In the genomic region with DNA sequence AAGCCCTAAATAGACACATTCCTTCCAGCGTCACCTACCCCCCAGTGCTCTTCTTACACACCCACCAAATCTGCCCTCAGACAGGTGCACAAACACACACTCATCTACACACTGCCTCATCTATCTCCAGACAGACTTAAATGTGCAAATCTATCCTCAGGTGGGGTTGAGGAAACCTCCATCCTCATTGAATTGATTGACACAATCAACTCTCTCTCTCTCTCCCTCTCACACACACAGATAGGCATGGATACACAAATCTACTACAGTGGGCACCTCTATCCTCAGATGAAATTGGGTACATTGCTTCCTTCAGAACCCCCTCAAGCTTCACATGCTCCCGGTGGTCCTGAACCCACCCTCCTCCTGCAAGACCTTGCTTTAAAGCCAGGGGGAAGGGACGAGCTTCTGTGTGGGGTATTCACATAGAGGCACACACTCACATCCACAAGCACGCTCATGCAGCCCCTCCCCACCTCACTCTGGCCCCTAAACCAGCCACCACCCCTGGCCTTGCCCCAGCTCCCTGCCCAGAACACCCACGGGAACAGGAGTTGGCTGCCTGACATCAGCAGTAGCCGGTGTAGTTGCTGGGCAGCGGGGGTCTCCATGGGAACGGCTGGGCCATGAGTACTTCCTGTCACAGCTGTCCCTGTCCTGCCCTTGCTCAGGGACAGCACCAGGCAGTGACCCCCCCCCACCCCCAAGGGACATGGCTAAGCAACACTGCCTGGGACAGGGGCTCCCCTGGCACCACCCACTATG, we compare ENCODE assay signal across 13 cellular contexts. TPM values are rescaled to one million over a fixed set of nuclear protein-coding genes. Genes with fewer than 3 reads are reported as not detected.
DNase-seq lines count a peak whose midpoint lies in the region; ATAC-seq and TF ChIP-seq lines count a peak whose summit lies in the region.
"Had no signal": no experiment of that assay in that cellular context is flagged by ENCODE, and none has a peak within 500 bp of the region (broad histone marks: within the 10 kb centered on the region; RNA-seq: fewer than 3 reads in every experiment).

No MANE protein-coding gene starts in this region.

- DNase-seq in H9 (no peak), NCI-H69 (lab: John Stamatoyannopoulos, UW) (peak; percentile 59), esophagus squamous epithelium (lab: John Stamatoyannopoulos, UW) (no peak), posterior cingulate gyrus (peak in 7 of 10 donors; percentile 47 to 92 (median 72)), MM.1S (no peak), SKM-1 treated with dmso at 0.1 percent for 144 hours (lab: John Stamatoyannopoulos, UW; ENCODE audit: unreplicated experiment) (no peak)
- DNase-seq: activated CD8-positive, alpha-beta memory T cell treated with anti-CD3 and anti-CD28 coated beads for 24 hours; DND-41; NCI-H82; stimulated activated CD4-positive, alpha-beta T cell treated with anti-CD3 and anti-CD28 coated beads, Interleukin-4, amount 100 ng/mL, for 24 hours; T-helper 2 cell had no signal

- H3K27me3 ChIP-seq in H9 (ENCODE audit: insufficient read depth, low read length) (no peaks in the 10 kb centered on the region), esophagus squamous epithelium (no peaks in the 10 kb centered on the region), MM.1S (replicated peaks; ENCODE audit: insufficient read depth, low read length) (no peaks in the 10 kb centered on the region)

- H3K4me2 ChIP-seq in H9 (ENCODE audit: insufficient read depth, insufficient read length, low read length) (no peak overlapping the region), MM.1S (ENCODE audit: low read depth, low read length) (no peak overlapping the region)

- ATAC-seq in HG02884 (IDR thresholded peaks at IDR 0.05; ENCODE audit: unreplicated experiment), result no peak
- ATAC-seq: HepG2 had no signal

- H2BK12ac ChIP-seq in H9 (ENCODE audit: insufficient read length, low read depth, low read length), result no peak overlapping the region

- no CpG with 5 or more reads among the region's 8 CpGs for WGBS in H9 (ENCODE audit: extremely low coverage, insufficient read length, low lambda C conversion rate)
- 44 to 53% methylated on average over 4 to 5 of the region's 8 CpGs for WGBS in esophagus squamous epithelium, 2 donors

- no peak overlapping the region for H2AK5ac ChIP-seq in H9 (ENCODE audit: insufficient read length, low read length)

- H3K23ac ChIP-seq in H9 (ENCODE audit: insufficient read length, low read depth, low read length), result no peak overlapping the region

- no peak for TF ChIP-seq POLR2A in esophagus squamous epithelium (IDR thresholded peaks at IDR 0.05)

- H4K8ac ChIP-seq in H9 (replicated peaks; ENCODE audit: insufficient read length, low read depth, low read length), result no peak overlapping the region

- H3K9me2 ChIP-seq in MM.1S (replicated peaks; ENCODE audit: insufficient read depth, low read length), result no peaks in the 10 kb centered on the region

- H3K27ac ChIP-seq in H9 (ENCODE audit: insufficient read length, low read depth, low read length) (no peak overlapping the region), esophagus squamous epithelium (peak overlapping the region in 3 of 4 donors; percentile 22 to 34 (median 25)), MM.1S (ENCODE audit: low read length) (no peak overlapping the region)

- H2BK15ac ChIP-seq in H9 (ENCODE audit: low read depth, low read length), result no peak overlapping the region

- H3K9ac ChIP-seq in H9 (ENCODE audit: extremely low read depth, insufficient read length, low read length) (no peak overlapping the region), MM.1S (ENCODE audit: low read length) (no peak overlapping the region)

- no peak overlapping the region for H2BK120ac ChIP-seq in H9 (ENCODE audit: low read depth, low read length, poor library complexity, severe bottlenecking)

- H3F3A ChIP-seq in MM.1S (ENCODE audit: insufficient read depth, low read length), result no peaks in the 10 kb centered on the region

- peaks cover 2% of the 10 kb centered on the region for H3K23me2 ChIP-seq in H9 (ENCODE audit: insufficient read length, low read depth, low read length, poor library complexity, severe bottlenecking)

- no peaks in the 10 kb centered on the region; the same call in 1 of the 2 replicates for H3K27me3 Mint-ChIP-seq in H9 (ENCODE audit: low read depth)

- H3K79me2 ChIP-seq in H9 (ENCODE audit: insufficient read depth, low read length), result no peaks in the 10 kb centered on the region
- no peaks in the 10 kb centered on the region for H3K79me2 ChIP-seq in MM.1S (ENCODE audit: low read length)

- no peak overlapping the region for H3K18ac ChIP-seq in H9 (ENCODE audit: insufficient read length, low read depth, low read length)

- H3K9me3 Mint-ChIP-seq in H9, result no peaks in the 10 kb centered on the region

- H4K91ac ChIP-seq in H9 (ENCODE audit: insufficient read length, low read depth, low read length), result no peak overlapping the region

- H4K5ac ChIP-seq in H9 (ENCODE audit: insufficient read length, low read depth, low read length), result no peak overlapping the region

- no peak overlapping the region for H3K56ac ChIP-seq in H9 (ENCODE audit: insufficient read length, low read depth, low read length)

- H3K14ac ChIP-seq in H9 (ENCODE audit: insufficient read depth, low read length), result no peak overlapping the region; the same call in 1 of the 2 replicates

- no peaks in the 10 kb centered on the region for H4K20me1 ChIP-seq in H9 (ENCODE audit: control insufficient read depth, insufficient read depth, insufficient read length)
- H4K20me1 ChIP-seq in MM.1S (ENCODE audit: insufficient read depth, low read length), result no peaks in the 10 kb centered on the region

- H3K36me3 Mint-ChIP-seq in H9 (ENCODE audit: insufficient read depth in 1 of 3, low read depth in 3 of 3), result peaks cover 36 to 54% (median 44%) of the 10 kb centered on the region in 3 experiments; a peak in 6 of 7 replicates

- intact Hi-C loops in esophagus squamous epithelium (cut with DNase I), result no loop called here
- intact Hi-C loops in posterior cingulate gyrus (cut with DNase I), result no loop called here

- peak overlapping the region; percentile 0 to 77 (median 49); a peak in 4 of 7 replicates for H3K27ac Mint-ChIP-seq in H9

- H3K36me3 ChIP-seq in esophagus squamous epithelium (peaks cover 0 to 39% (median 0%) of the 10 kb centered on the region in 3 donors), MM.1S (replicated peaks; ENCODE audit: insufficient read depth, low read length) (no peaks in the 10 kb centered on the region)

- no peak overlapping the region for H2BK20ac ChIP-seq in H9 (ENCODE audit: low read depth, low read length, poor library complexity, severe bottlenecking)

- no peak overlapping the region; a peak in 1 of 5 replicates for H3K4me3 Mint-ChIP-seq in H9

- peaks cover 16% of the 10 kb centered on the region for H3K4me1 ChIP-seq in H9 (ENCODE audit: insufficient read depth, low read length)
- H3K4me1 ChIP-seq in esophagus squamous epithelium, result peaks cover 4 to 41% (median 5%) of the 10 kb centered on the region in 3 donors
- H3K4me1 ChIP-seq in MM.1S (ENCODE audit: low read length), result no peaks in the 10 kb centered on the region

- H2AFZ ChIP-seq in H9 (ENCODE audit: low read length) (no peak overlapping the region), MM.1S (ENCODE audit: low read length) (no peak overlapping the region)

- H2BK5ac ChIP-seq in H9 (ENCODE audit: insufficient read length, low read length), result no peak overlapping the region

- H3K9me3 ChIP-seq in H9 (ENCODE audit: control insufficient read depth, low read depth, low read length) (no peaks in the 10 kb centered on the region), esophagus squamous epithelium (no peaks in the 10 kb centered on the region), MM.1S (replicated peaks; ENCODE audit: insufficient read depth, low read length) (no peaks in the 10 kb centered on the region)

- no peaks in the 10 kb centered on the region for H3K79me1 ChIP-seq in H9 (ENCODE audit: insufficient read depth, low read depth, low read length, poor library complexity, severe bottlenecking)

- H3T11ph ChIP-seq in H9 (ENCODE audit: low read length), result no peak overlapping the region

- H3K4me1 Mint-ChIP-seq in H9, result peaks cover 67 to 76% of the 10 kb centered on the region in 2 experiments

- TF ChIP-seq CTCF in H9 (conservative IDR thresholded peaks at IDR 0.05) (no peak), esophagus squamous epithelium (IDR thresholded peaks at IDR 0.05) (no peak), MM.1S (IDR thresholded peaks at IDR 0.05; ENCODE audit: low read length) (no peak)

- H3K4me3 ChIP-seq in esophagus squamous epithelium, result no peak overlapping the region
- no peak overlapping the region for H3K4me3 ChIP-seq in MM.1S (ENCODE audit: low read length)

- no peak overlapping the region for H3K4ac ChIP-seq in H9 (ENCODE audit: low read depth, low read length)

RNA-seq across cellular contexts. Expression of gene PCDH1, which starts 22.8 kb away (rescaled TPM):
- 127 and 131 TPM in 2 replicates for total RNA-seq in H9 (2021)
- total RNA-seq in esophagus squamous epithelium, result 100 to 1,000 TPM in 1 of 4 donors, 10 to 100 TPM in 3; 51.3 to 131 (median 67.9) TPM

Comparison
In these comparisons a context has a peak if more than half of its experiments do, and no peak if none do; other contexts are left out.
1. DNase-seq: peak in NCI-H69 (single experiment) and posterior cingulate gyrus (7 of 10); none in H9 (single experiment), esophagus squamous epithelium (single experiment), MM.1S (single experiment) and SKM-1 treated with dmso at 0.1 percent for 144 hours (single experiment).
2. H3K27ac ChIP-seq: peak in esophagus squamous epithelium (3 of 4); none in H9 (single experiment) and MM.1S (single experiment).